In genomic region chr5:173733065-173733824, GRCh38 we compare ENCODE assay signal across 15 cellular contexts.
A peak's percentile ranks its signal among the peaks of the same experiment; 100 is the strongest.
DNase-seq lines count a peak whose midpoint lies in the region; ATAC-seq lines count a peak whose summit lies in the region.
"Had no signal": no experiment of that assay in that cellular context is flagged by ENCODE, and none has a peak within 500 bp of the region (broad histone marks: within the 10 kb centered on the region; RNA-seq: fewer than 3 reads in every experiment).

No MANE protein-coding gene starts in this region.

- intact Hi-C loops in posterior vena cava (cut with DNase I) = no loop called here

- peak overlapping the region in 3 of 4 donors; percentile 81 to 84 (median 83) for H3K4me3 Mint-ChIP-seq in IgD-negative memory B cell
- H3K4me3 Mint-ChIP-seq: endodermal cell, GM23338, immature natural killer cell had no signal

- peak overlapping the region; percentile 86 to 98 (median 98) for H3K27ac Mint-ChIP-seq in IgD-negative memory B cell
- H3K27ac Mint-ChIP-seq: endodermal cell, GM23338, immature natural killer cell had no signal

- H3K9me3 Mint-ChIP-seq in IgD-negative memory B cell = no peaks in the 10 kb centered on the region
- H3K9me3 Mint-ChIP-seq: endodermal cell, GM23338, immature natural killer cell had no signal

- ATAC-seq in HG03378 (IDR thresholded peaks at IDR 0.05; ENCODE audit: unreplicated experiment) = no peak
- ATAC-seq: GM23338, heart right ventricle had no signal

- H3K4me1 Mint-ChIP-seq in IgD-negative memory B cell = peaks cover 40 to 43% (median 40%) of the 10 kb centered on the region in 3 donors
- H3K4me1 Mint-ChIP-seq: immature natural killer cell had no signal

- DNase-seq in DMS 273 (lab: John Stamatoyannopoulos, UW; ENCODE audit: unreplicated experiment) = peak; percentile 3
- no peak for DNase-seq in DMS 273 treated with DMSO at 0.1 percent for 48 hours (lab: John Stamatoyannopoulos, UW)
- DNase-seq in cerebellar cortex (ENCODE audit: low spot score) = peak; percentile 51
- DNase-seq in posterior vena cava (ENCODE audit: low spot score) = peak; percentile 57
- no peak for DNase-seq in NOMO-1 treated with DMSO at 0.1 percent for 48 hours (lab: John Stamatoyannopoulos, UW; ENCODE audit: unreplicated experiment)
- no peak for DNase-seq in HPDE6-E6E7 (ENCODE audit: extremely low spot score)
- DNase-seq: activated naive CD4-positive, alpha-beta T cell treated with Interleukin-2 at 50 U/mL for 16 hours; endodermal cell; heart right ventricle; immature natural killer cell; NCI-H2081 treated with DMSO at 0.1 percent for 48 hours; stimulated activated CD4-positive, alpha-beta T cell treated with anti-CD3 and anti-CD28 coated beads, Interleukin-2, amount 100 ng/mL, for 48 hours had no signal

- H3K27me3 Mint-ChIP-seq in IgD-negative memory B cell = peaks cover 8% of the 10 kb centered on the region

- H3K36me3 Mint-ChIP-seq in IgD-negative memory B cell = no peaks in the 10 kb centered on the region
- H3K36me3 Mint-ChIP-seq: immature natural killer cell had no signal

Comparison
In these comparisons a context has a peak if more than half of its experiments do, and no peak if none do; other contexts are left out.
1. DNase-seq: peak in DMS 273 (single experiment), cerebellar cortex (single experiment) and posterior vena cava (single experiment); none in DMS 273 treated with DMSO at 0.1 percent for 48 hours (single experiment), NOMO-1 treated with DMSO at 0.1 percent for 48 hours (single experiment) and HPDE6-E6E7 (single experiment).